16 cellular contexts compared by ENCODE assay signal in the genomic region with DNA sequence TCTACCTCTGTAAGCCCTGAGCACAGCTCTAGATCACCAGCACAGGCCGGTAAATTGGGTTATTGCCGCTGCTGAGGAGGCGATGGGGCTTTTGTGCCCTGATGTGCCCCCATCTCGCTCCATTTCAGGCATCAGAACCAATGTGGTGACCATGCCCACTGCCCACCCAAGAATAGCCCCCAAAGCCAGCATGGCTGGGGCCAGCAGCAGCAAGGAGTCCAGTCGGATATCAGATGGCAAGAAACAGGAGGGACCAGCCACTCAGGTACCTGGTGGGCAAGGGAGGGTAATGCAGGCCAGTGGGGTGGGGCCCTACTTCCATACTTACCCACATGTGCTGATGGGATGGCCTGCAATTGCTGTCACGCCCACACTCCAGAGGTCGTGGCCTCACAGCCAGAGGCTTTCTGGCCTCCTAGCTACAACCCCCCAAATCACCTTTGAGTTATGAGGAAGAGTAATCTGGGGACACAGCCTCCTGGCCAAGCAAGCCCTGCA.
"Had no signal": no experiment of that assay in that cellular context is flagged by ENCODE, and none has a peak within 500 bp of the region (broad histone marks: within the 10 kb centered on the region; RNA-seq: fewer than 3 reads in every experiment).

No MANE protein-coding gene starts in this region.

- DNase-seq: activated CD4-positive, alpha-beta T cell treated with anti-CD3 and anti-CD28 coated beads, Interleukin-2, amount 50 U/mL, for 1 hour; activated naive CD4-positive, alpha-beta T cell treated with anti-CD3 and anti-CD28 coated beads, Interleukin-2, amount 50 U/mL, for 16 hours; left ventricle myocardium inferior; psoas muscle; spleen; stimulated activated CD4-positive, alpha-beta T cell treated with anti-CD3 and anti-CD28 coated beads, Interleukin-1b, Interleukin-23, amount 100 ng/mL, for 48 hours; tibial artery had no signal

- H3K4me1 ChIP-seq: left ventricle myocardium inferior, psoas muscle, spleen, tibial artery, vagina had no signal

- H3K79me2 ChIP-seq: hepatocyte had no signal

- H3K27me3 ChIP-seq: hepatocyte, spleen, tibial artery, vagina had no signal

- H3K9me3 Mint-ChIP-seq: activated T-helper 2 cell treated with anti-CD3 and anti-CD28 coated beads, Interferon-gamma antibody, Interleukin-2, Interleukin-4, amounts not matched to agents 10 μg/mL and 5 μg/mL and 100 μg/mL, durations not matched to agents 14 hours and 24 hours and 36 hours; nephron had no signal

- H3K4me1 Mint-ChIP-seq: nephron had no signal

- H3K4me3 ChIP-seq: hepatocyte, left ventricle myocardium inferior, psoas muscle, spleen, tibial artery, vagina had no signal

- H3K4me3 Mint-ChIP-seq: nephron had no signal

- H3K4me2 ChIP-seq: hepatocyte had no signal

- H3K27ac ChIP-seq: hepatocyte, left ventricle myocardium inferior, psoas muscle, spleen, tibial artery, vagina had no signal

- H3K9me3 ChIP-seq: left ventricle myocardium inferior, psoas muscle, spleen, tibial artery, vagina had no signal

- FAIRE-seq: astrocyte, endometrium, keratinocyte had no signal

- H2AFZ ChIP-seq: hepatocyte had no signal

- H3K27ac Mint-ChIP-seq: activated T-helper 2 cell treated with anti-CD3 and anti-CD28 coated beads, Interferon-gamma antibody, Interleukin-2, Interleukin-4, amounts not matched to agents 10 μg/mL and 5 μg/mL and 100 μg/mL, durations not matched to agents 14 hours and 24 hours and 36 hours had no signal

- ATAC-seq: esophagus mucosa, psoas muscle, sciatic nerve had no signal
